In genomic region chr7:100398239-100398638, GRCh38 we compare ENCODE assay signal across 24 cellular contexts. TPM values are rescaled to one million over a fixed set of nuclear protein-coding genes. Genes with fewer than 3 reads are reported as not detected.
DNase-seq lines count a peak whose midpoint lies in the region; ATAC-seq and TF ChIP-seq lines count a peak whose summit lies in the region.
"Had no signal": no experiment of that assay in that cellular context is flagged by ENCODE, and none has a peak within 500 bp of the region (broad histone marks: within the 10 kb centered on the region; RNA-seq: fewer than 3 reads in every experiment).

No MANE protein-coding gene starts in this region.

- TF ChIP-seq CTCF in CD14-positive monocyte (IDR thresholded peaks at IDR 0.05): no peak
- no peak for TF ChIP-seq CTCF in GM23338 (conservative IDR thresholded peaks at IDR 0.05; ENCODE audit: low read depth in 2 of 2)
- TF ChIP-seq CTCF in neural progenitor cell (IDR thresholded peaks at IDR 0.05): no peak

- H3K27me3 Mint-ChIP-seq in CD14-positive monocyte (ENCODE audit: low read depth in 3 of 3) (peaks cover 0 to 4% (median 2%) of the 10 kb centered on the region in 3 donors), GM23338 (ENCODE audit: insufficient read depth, low read depth, poor library complexity) (peaks cover 10% of the 10 kb centered on the region), neural progenitor cell (ENCODE audit: insufficient read depth, low read depth) (peaks cover 5% of the 10 kb centered on the region)
- H3K27me3 Mint-ChIP-seq in effector memory CD8-positive, alpha-beta T cell: no peaks in the 10 kb centered on the region
- H3K27me3 Mint-ChIP-seq: CD4-positive, alpha-beta T cell had no signal

- H3K79me2 ChIP-seq in GM23338 (replicated peaks; ENCODE audit: insufficient read depth) (no peaks in the 10 kb centered on the region), neural progenitor cell (ENCODE audit: low read depth) (no peaks in the 10 kb centered on the region)

- intact Hi-C loops in CD14-positive monocyte (cut with micrococcal nuclease): no loop called here

- H3K27ac Mint-ChIP-seq in CD14-positive monocyte (peak overlapping the region; percentile 27 to 98 (median 84)), GM23338 (no peak overlapping the region), neural progenitor cell (no peak overlapping the region)
- H3K27ac Mint-ChIP-seq in effector memory CD8-positive, alpha-beta T cell: peak overlapping the region; percentile 46 to 97
- H3K27ac Mint-ChIP-seq: activated CD4-positive, alpha-beta T cell treated with anti-CD3 and anti-CD28 coated beads for 36 hours; CD4-positive, alpha-beta T cell; mesothelial cell of epicardium had no signal

- H3K36me3 Mint-ChIP-seq in CD14-positive monocyte (peaks cover 66 to 71% of the 10 kb centered on the region in 2 donors), GM23338 (ENCODE audit: low read depth) (no peaks in the 10 kb centered on the region), neural progenitor cell (no peaks in the 10 kb centered on the region)
- peaks cover 8% of the 10 kb centered on the region for H3K36me3 Mint-ChIP-seq in effector memory CD8-positive, alpha-beta T cell (ENCODE audit: insufficient read depth)
- H3K36me3 Mint-ChIP-seq: mesothelial cell of epicardium had no signal

- no peaks in the 10 kb centered on the region for H3K9me3 ChIP-seq in neural progenitor cell (ENCODE audit: low read depth)
- H3K9me3 ChIP-seq in MG63: no peaks in the 10 kb centered on the region
- H3K9me3 ChIP-seq: gastrocnemius medialis, ovary had no signal

- H3K27me3 ChIP-seq in GM23338 (ENCODE audit: insufficient read depth) (0 out of 2 replicates have a peak, but pooled peaks cover 8% of the 10 kb centered on the region), neural progenitor cell (no peaks in the 10 kb centered on the region), MG63 (no peaks in the 10 kb centered on the region)
- H3K27me3 ChIP-seq: gastrocnemius medialis, ovary had no signal

- no peaks in the 10 kb centered on the region for H3K9me2 ChIP-seq in GM23338 (ENCODE audit: insufficient read depth)

- H3K9ac ChIP-seq in neural progenitor cell: no peak overlapping the region

- H4K20me1 ChIP-seq in GM23338 (replicated peaks; ENCODE audit: insufficient read depth): no peaks in the 10 kb centered on the region; the same call in 1 of the 2 replicates
- H4K20me1 ChIP-seq in neural progenitor cell (ENCODE audit: low read depth): no peaks in the 10 kb centered on the region

- H3K4me1 Mint-ChIP-seq in CD14-positive monocyte (peaks cover 70% of the 10 kb centered on the region), GM23338 (peaks cover 19% of the 10 kb centered on the region), neural progenitor cell (peaks cover 15% of the 10 kb centered on the region)
- peaks cover 16 to 22% of the 10 kb centered on the region in 2 donors for H3K4me1 Mint-ChIP-seq in effector memory CD8-positive, alpha-beta T cell (ENCODE audit: low read depth in 2 of 2)

- H3K9me3 Mint-ChIP-seq in CD14-positive monocyte: peaks cover 0 to 3% (median 0%) of the 10 kb centered on the region in 7 donors
- H3K9me3 Mint-ChIP-seq in GM23338: no peaks in the 10 kb centered on the region
- H3K9me3 Mint-ChIP-seq in effector memory CD8-positive, alpha-beta T cell: no peaks in the 10 kb centered on the region
- no peaks in the 10 kb centered on the region for H3K9me3 Mint-ChIP-seq in neural progenitor cell
- H3K9me3 Mint-ChIP-seq: CD4-positive, alpha-beta T cell; mesothelial cell of epicardium had no signal

- no peak for DNase-seq in CD14-positive monocyte (ENCODE audit: low spot score)
- no peak for DNase-seq in GM23338 (ENCODE audit: low spot score)
- no peak for DNase-seq in effector memory CD8-positive, alpha-beta T cell
- DNase-seq in neural progenitor cell (ENCODE audit: low spot score): no peak
- no peak for DNase-seq in MG63
- DNase-seq in stimulated activated naive CD4-positive, alpha-beta T cell treated with Interleukin-2 at 50 U/mL for 16 hours (lab: John Stamatoyannopoulos, UW): no peak
- DNase-seq in AML-193 (lab: John Stamatoyannopoulos, UW): no peak
- DNase-seq: activated CD4-positive, alpha-beta T cell treated with anti-CD3 and anti-CD28 coated beads for 36 hours; activated T-cell treated with anti-CD3 and anti-CD28 coated beads for 4 hours; CD4-positive, alpha-beta T cell; DND-41; gastrocnemius medialis; Karpas-422; kidney glomerular epithelial cell; NCI-H1417 treated with DMSO at 0.1 percent for 48 hours; NCI-H2081; NCI-H345; NCI-H69; ovary; Right ventricle myocardium superior; stimulated activated naive CD8-positive, alpha-beta T cell treated with anti-CD3 and anti-CD28 coated beads, Interleukin-15, Interleukin-2, amounts not matched to agents 100 U/mL and 50 U/mL, for 24 hours had no signal

- H3K4me3 ChIP-seq in GM23338 (no peak overlapping the region), neural progenitor cell (no peak overlapping the region), MG63 (no peak overlapping the region)
- H3K4me3 ChIP-seq: gastrocnemius medialis, ovary, skin epidermis had no signal

- ATAC-seq in GM23338 (peak; percentile 8; the same call in 2 of the 3 replicates), HG03520 (IDR thresholded peaks at IDR 0.05; ENCODE audit: unreplicated experiment) (no peak)
- ATAC-seq in effector memory CD8-positive, alpha-beta T cell (replicated peaks): no peak
- ATAC-seq: activated CD4-positive, alpha-beta T cell treated with anti-CD3 and anti-CD28 coated beads for 36 hours; gastrocnemius medialis; stimulated activated naive CD8-positive, alpha-beta T cell treated with anti-CD3 and anti-CD28 coated beads, Interleukin-15, Interleukin-2, amounts not matched to agents 100 U/mL and 50 U/mL, for 24 hours had no signal

- no peak overlapping the region for H3K27ac ChIP-seq in GM23338 (ENCODE audit: low read depth)
- no peak overlapping the region for H3K27ac ChIP-seq in neural progenitor cell
- H3K27ac ChIP-seq: gastrocnemius medialis, ovary had no signal

- H2AFZ ChIP-seq in GM23338 (peak overlapping the region; percentile 80), neural progenitor cell (replicated peaks) (peak overlapping the region; percentile 42)

- H3F3A ChIP-seq in GM23338 (replicated peaks; ENCODE audit: low read depth) (no peaks in the 10 kb centered on the region), neural progenitor cell (ENCODE audit: low read depth) (peaks cover 6% of the 10 kb centered on the region)

- peak overlapping the region in 1 of 2 donors; percentile 58 for H3K4me3 Mint-ChIP-seq in CD14-positive monocyte
- H3K4me3 Mint-ChIP-seq in GM23338: no peak overlapping the region
- peak overlapping the region in 1 of 2 donors; percentile 61 for H3K4me3 Mint-ChIP-seq in effector memory CD8-positive, alpha-beta T cell
- H3K4me3 Mint-ChIP-seq in neural progenitor cell: peak overlapping the region; percentile 19
- H3K4me3 Mint-ChIP-seq: activated CD4-positive, alpha-beta T cell treated with anti-CD3 and anti-CD28 coated beads for 36 hours; CD4-positive, alpha-beta T cell; mesothelial cell of epicardium had no signal

- H3K4me2 ChIP-seq in GM23338: 0 out of 2 replicates have a peak overlapping the region, but pooled peaks have one; percentile 26
- no peak overlapping the region for H3K4me2 ChIP-seq in neural progenitor cell

- peaks cover 10% of the 10 kb centered on the region for H3K4me1 ChIP-seq in GM23338 (ENCODE audit: insufficient read depth)
- H3K4me1 ChIP-seq in neural progenitor cell: peaks cover 13% of the 10 kb centered on the region
- H3K4me1 ChIP-seq: gastrocnemius medialis had no signal

- H3K36me3 ChIP-seq in GM23338 (ENCODE audit: insufficient read depth) (no peaks in the 10 kb centered on the region), neural progenitor cell (no peaks in the 10 kb centered on the region), MG63 (no peaks in the 10 kb centered on the region)
- H3K36me3 ChIP-seq: gastrocnemius medialis, ovary had no signal

TF ChIP-seq in GM23338, 12 proteins besides CTCF, POLR2A, EP300 and RAD21 (continues in another document):
- no peak for TF ChIP-seq POLR2AphosphoS5 (IDR thresholded peaks at IDR 0.05; ENCODE audit: low read depth)
- no peak for TF ChIP-seq CREB1 (CRISPR knock-in tag; IDR thresholded peaks at IDR 0.05; ENCODE audit: low read depth)
- no peak for TF ChIP-seq EZH2phosphoT487 (IDR thresholded peaks at IDR 0.05; ENCODE audit: unreplicated experiment)
- TF ChIP-seq ZNF114 (CRISPR knock-in tag; IDR thresholded peaks at IDR 0.05): no peak

RNA-seq across cellular contexts. Expression of gene PILRA, which starts 25.0 kb away (rescaled TPM):
- 100 to 1,000 TPM; 364 to 491 TPM for polyA plus RNA-seq in CD14-positive monocyte
- 0.38 and 2.6 TPM in 2 replicates for total RNA-seq in GM23338 (2014; rRNA removed; shearing (Covaris generic))
- 5.3 and 5.9 TPM in 2 replicates for polyA plus RNA-seq in GM23338 (2016; fragmentation: Nextera tagmentation; extraction: Ambion mirVana)
- total RNA-seq in neural progenitor cell (ENCODE audit: low replicate concordance): 0.68 and 6.7 TPM in 2 replicates
- not detected in 2 replicates for total RNA-seq in MG63 (2014; rRNA removed; shearing (Covaris generic); ENCODE audit: low replicate concordance)

RNA-seq across cellular contexts. Expression of gene ZCWPW1, which starts 30.3 kb away (rescaled TPM):
- polyA plus RNA-seq in CD14-positive monocyte (1 to 10 TPM in 1 of 2 donors, under 1 TPM in 1; 0.60 to 1.2 TPM), GM23338 (2016; fragmentation: Nextera tagmentation; extraction: Ambion mirVana) (2.7 and 4.3 TPM in 2 replicates)
- 0.59 and 1.0 TPM in 2 replicates for total RNA-seq in GM23338 (2014; rRNA removed; shearing (Covaris generic))
- total RNA-seq in neural progenitor cell (ENCODE audit: low replicate concordance): 1.4 and 1.8 TPM in 2 replicates
- 5.1 and 6.8 TPM in 2 replicates for total RNA-seq in MG63 (2014; rRNA removed; shearing (Covaris generic); ENCODE audit: low replicate concordance)

RNA-seq across cellular contexts. Expression of gene MEPCE, which starts 31.4 kb away (rescaled TPM):
- polyA plus RNA-seq in CD14-positive monocyte (1 to 10 TPM; 2.9 to 3.3 TPM), GM23338 (2016; fragmentation: Nextera tagmentation; extraction: Ambion mirVana) (10.0 and 11.4 TPM in 2 replicates)
- total RNA-seq in GM23338 (2014; rRNA removed; shearing (Covaris generic)): 21.7 and 32.6 TPM in 2 replicates
- total RNA-seq in neural progenitor cell (ENCODE audit: low replicate concordance): 16.4 and 42.6 TPM in 2 replicates
- 46.1 and 57.3 TPM in 2 replicates for total RNA-seq in MG63 (2014; rRNA removed; shearing (Covaris generic); ENCODE audit: low replicate concordance)

RNA-seq across cellular contexts. Expression of gene PPP1R35, which starts 38.1 kb away (rescaled TPM):
- polyA plus RNA-seq in CD14-positive monocyte: 10 to 100 TPM in 1 of 2 donors, 1 to 10 TPM in 1; 8.1 to 14.6 TPM
- 47.8 and 58.9 TPM in 2 replicates for total RNA-seq in GM23338 (2014; rRNA removed; shearing (Covaris generic))
- 89.3 and 106 TPM in 2 replicates for polyA plus RNA-seq in GM23338 (2016; fragmentation: Nextera tagmentation; extraction: Ambion mirVana)
- total RNA-seq in neural progenitor cell (ENCODE audit: low replicate concordance): 7.3 and 33.0 TPM in 2 replicates
- 12.9 and 25.1 TPM in 2 replicates for total RNA-seq in MG63 (2014; rRNA removed; shearing (Covaris generic); ENCODE audit: low replicate concordance)

RNA-seq across cellular contexts. Expression of gene PILRB, which starts 40.3 kb away (rescaled TPM):
- 1 to 10 TPM; 1.7 to 2.2 TPM for polyA plus RNA-seq in CD14-positive monocyte
- 21.6 and 43.0 TPM in 2 replicates for total RNA-seq in GM23338 (2014; rRNA removed; shearing (Covaris generic))
- 25.3 and 25.5 TPM in 2 replicates for polyA plus RNA-seq in GM23338 (2016; fragmentation: Nextera tagmentation; extraction: Ambion mirVana)
- total RNA-seq in neural progenitor cell (ENCODE audit: low replicate concordance): 19.3 and 43.6 TPM in 2 replicates
- total RNA-seq in MG63 (2014; rRNA removed; shearing (Covaris generic); ENCODE audit: low replicate concordance): 6.2 and 7.2 TPM in 2 replicates

Comparison
In these comparisons a context has a peak if more than half of its experiments do, and no peak if none do; other contexts are left out.
1. H3K27ac Mint-ChIP-seq: peak in CD14-positive monocyte (7 of 7) and effector memory CD8-positive, alpha-beta T cell (2 of 2); none in GM23338 (single experiment) and neural progenitor cell (single experiment).